8 cellular contexts compared by ENCODE assay signal in genomic region chr15:77420610-77421369, GRCh38. TPM values are rescaled to one million over a fixed set of nuclear protein-coding genes. Genes with fewer than 3 reads are reported as not detected.
DNase-seq lines count a peak whose midpoint lies in the region; ATAC-seq and TF ChIP-seq lines count a peak whose summit lies in the region.

Gene HMG20A (plus strand): TSS chr15:77420888. CDS start chr15:77458408, 37,520 bp downstream.

- CTCF ChIA-PET in mammary epithelial cell (lab: Charles Lee; ENCODE audit: low non-redundant PET), result interaction anchor here (0.6 kb wide), 1 partner anchor 62 kb away, joined by 4 read pairs; no protein-coding TSS in a partner anchor

- ATAC-seq in HG03066 (IDR thresholded peaks at IDR 0.05; ENCODE audit: low read depth, unreplicated experiment), result peak; percentile 37

- in situ Hi-C loops in mammary epithelial cell (cut with MboI; ENCODE audit: low sequenced_read_pairs in 2 of 2), result no loop called here

- dilution Hi-C loops in mammary epithelial cell (cut with HindIII; ENCODE audit: low sequenced_read_pairs), result no loop called here

- no peak for TF ChIP-seq CTCF in WERI-Rb-1 (IDR thresholded peaks at IDR 0.05; ENCODE audit: low read depth, low read length)
- no peak for TF ChIP-seq CTCF in mammary epithelial cell (conservative IDR thresholded peaks at IDR 0.05 in 1 of 2, IDR thresholded peaks at IDR 0.05 in 1 of 2; ENCODE audit: extremely low read depth in 1 of 2, insufficient read depth in 1 of 2, low read depth in 1 of 2, low read length in 2 of 2)

- H3K9ac ChIP-seq in mammary epithelial cell (ENCODE audit: insufficient read depth, low read length), result peak within 1 kb of the TSS; percentile 97

- DNase-seq in NK-92 treated with Interleukin-12 subunit alpha and Interleukin-12 subunit beta, amount 100 ng/mL, for 24 hours (lab: John Stamatoyannopoulos, UW), result peak; percentile 67
- DNase-seq in NK-92 (lab: John Stamatoyannopoulos, UW; ENCODE audit: unreplicated experiment) (no peak), NCI-H2171 treated with DMSO at 0.1 percent for 48 hours (lab: John Stamatoyannopoulos, UW) (peak; percentile 96), WERI-Rb-1 (peak; percentile 68), mammary epithelial cell (peak; percentile 84), inferior parietal cortex (ENCODE audit: extremely low spot score) (peak; percentile 87), smooth muscle cell of the brain vasculature (ENCODE audit: low read depth, low spot score) (peak; percentile 67)

- intact Hi-C loops in mammary epithelial cell (cut with micrococcal nuclease), result loop anchor here (1.0 to 5.0 kb wide), 4 partner anchors 76 to 233 kb away; no protein-coding TSS in a partner anchor

- no peaks in the 10 kb centered on the region for H3K27me3 ChIP-seq in WERI-Rb-1 (ENCODE audit: insufficient read depth, low read depth, severe bottlenecking)
- no peaks in the 10 kb centered on the region for H3K27me3 ChIP-seq in mammary epithelial cell (ENCODE audit: insufficient read depth, low read length)

- H3K36me3 ChIP-seq in WERI-Rb-1 (no peaks in the 10 kb centered on the region), mammary epithelial cell (ENCODE audit: insufficient read depth, low read length) (no peaks in the 10 kb centered on the region)

- peak within 1 kb of the TSS; percentile 99 for H2AFZ ChIP-seq in mammary epithelial cell (ENCODE audit: low read depth, low read length)

- H3K79me2 ChIP-seq in mammary epithelial cell (ENCODE audit: insufficient read depth, low read length), result peaks cover 80% of the 10 kb centered on the region

- WGBS in mammary epithelial cell (ENCODE audit: low coverage, missing lambda C conversion rate), result 2% methylated on average over 19 of the region's 25 CpGs

- H3K4me2 ChIP-seq in mammary epithelial cell (ENCODE audit: insufficient read depth, low read depth, low read length), result peak within 1 kb of the TSS; percentile 81

- H3K4me3 ChIP-seq in WERI-Rb-1 (ENCODE audit: low read depth, low read length) (peak within 1 kb of the TSS; percentile 96), mammary epithelial cell (replicated peaks in 1 of 3; ENCODE audit: insufficient read depth in 1 of 3, low read depth in 2 of 3, low read length in 3 of 3) (peak within 1 kb of the TSS; percentile 93 to 99 (median 96))

- H3K27ac ChIP-seq in WERI-Rb-1, result peak within 1 kb of the TSS; percentile 93
- H3K27ac ChIP-seq in mammary epithelial cell (ENCODE audit: insufficient read depth, low read depth, low read length), result peak within 1 kb of the TSS; percentile 87

- H3K9me3 ChIP-seq in WERI-Rb-1 (ENCODE audit: severe bottlenecking) (no peaks in the 10 kb centered on the region), mammary epithelial cell (replicated peaks; ENCODE audit: insufficient read depth, low read length) (no peaks in the 10 kb centered on the region)

- BruUV-seq in mammary epithelial cell (replicated peaks; lab: Mats Ljungman, UMichigan), result no TSS peak

- peaks cover 16% of the 10 kb centered on the region for H3K4me1 ChIP-seq in mammary epithelial cell (ENCODE audit: insufficient read depth, low read length)

- H4K20me1 ChIP-seq in mammary epithelial cell (ENCODE audit: insufficient read depth, low read length), result no peaks in the 10 kb centered on the region

RNA-seq across cellular contexts. Expression of gene HMG20A, which starts in this region (rescaled TPM):
- total RNA-seq in mammary epithelial cell, result 10 to 100 TPM; 35.0 to 39.4 TPM
- 22.5 TPM for polyA plus RNA-seq in mammary epithelial cell
- polyA minus RNA-seq in mammary epithelial cell, result 93.0 TPM
